In the genomic region with DNA sequence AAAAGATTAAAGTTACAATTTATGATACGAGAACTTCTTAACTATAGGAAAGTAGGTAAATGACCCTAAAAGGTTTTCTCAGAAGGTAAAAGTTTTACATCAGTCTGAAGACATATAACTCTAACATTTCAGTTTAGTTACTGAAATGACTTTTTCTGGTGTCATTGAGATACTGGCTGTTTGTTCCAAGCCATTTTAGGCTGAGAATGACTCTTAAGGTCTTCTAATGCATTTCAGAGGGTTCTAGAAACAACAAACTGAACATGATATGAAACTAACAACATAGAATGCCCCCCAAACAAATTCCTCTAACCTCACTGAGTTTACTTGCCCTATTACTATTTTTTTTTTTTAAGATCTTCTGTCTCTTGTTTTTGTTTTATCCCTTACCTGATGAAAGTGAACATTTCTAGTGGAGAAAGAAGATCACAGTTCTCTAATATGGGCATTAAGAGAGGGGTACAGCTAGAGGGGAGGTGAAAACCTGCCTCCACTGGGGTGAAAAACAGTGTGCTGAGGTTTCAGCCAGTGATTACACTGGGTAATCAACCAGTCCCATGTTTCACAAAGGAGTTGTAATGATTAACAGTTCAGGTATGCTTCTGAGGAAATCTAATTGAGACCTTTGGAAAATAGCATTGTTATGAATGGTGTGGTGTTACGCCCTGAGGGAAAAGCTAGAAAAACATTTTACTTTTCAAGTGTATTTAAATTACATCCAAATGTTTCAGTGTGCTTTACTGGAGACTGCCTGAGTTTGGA, we compare ENCODE assay signal across 9 cellular contexts. TPM values are rescaled to one million over a fixed set of nuclear protein-coding genes. Genes with fewer than 3 reads are reported as not detected.
DNase-seq lines count a peak whose midpoint lies in the region; ATAC-seq and TF ChIP-seq lines count a peak whose summit lies in the region.
"Had no signal": no experiment of that assay in that cellular context is flagged by ENCODE, and none has a peak within 500 bp of the region (broad histone marks: within the 10 kb centered on the region; RNA-seq: fewer than 3 reads in every experiment).

No MANE protein-coding gene starts in this region.

- DNase-seq in AG10803 (ENCODE audit: low read depth), result peak; percentile 93
- DNase-seq in astrocyte of the spinal cord (ENCODE audit: low read depth, low spot score), result peak; percentile 80
- DNase-seq in CD14-positive monocyte (ENCODE audit: low spot score), result no peak
- DNase-seq in T-helper 9 cell, result no peak
- DNase-seq in cortex of kidney (lab: John Stamatoyannopoulos, UW), result no peak
- DNase-seq: SIG-M5 had no signal

- H3K9me3 Mint-ChIP-seq in CD14-positive monocyte, result no peaks in the 10 kb centered on the region

- 49% methylated on average over 2 of the region's 2 CpGs for WGBS in liver

- intact Hi-C loops in CD14-positive monocyte (cut with micrococcal nuclease), result no loop called here

- H3K27me3 ChIP-seq in HUES6 (ENCODE audit: control insufficient read depth, insufficient read depth, low read length) (no peaks in the 10 kb centered on the region), liver (ENCODE audit: control insufficient read depth in 4 of 4, insufficient read depth in 4 of 4, low read length in 3 of 4) (no peaks in the 10 kb centered on the region)

- peak overlapping the region in 1 of 7 donors; percentile 26 for H3K27ac Mint-ChIP-seq in CD14-positive monocyte

- H3K36me3 ChIP-seq in HUES6 (ENCODE audit: control insufficient read depth, insufficient read depth, low read length) (peaks cover 28% of the 10 kb centered on the region), liver (ENCODE audit: control insufficient read depth in 4 of 4, insufficient read depth in 3 of 4, low read depth in 1 of 4, low read length in 3 of 4) (peaks cover 0 to 16% (median 7%) of the 10 kb centered on the region in 4 donors)

- H3K27ac ChIP-seq in HUES6 (ENCODE audit: low read depth, low read length), result peak overlapping the region; percentile 81
- H3K27ac ChIP-seq in liver (ENCODE audit: low read depth in 1 of 2, low read length in 2 of 2), result no peak overlapping the region

- ATAC-seq in GM21576 (IDR thresholded peaks at IDR 0.05; ENCODE audit: unreplicated experiment), result no peak

- H3K9me3 ChIP-seq in HUES6 (ENCODE audit: control insufficient read depth, insufficient read depth, low read depth, low read length) (no peaks in the 10 kb centered on the region), liver (ENCODE audit: control insufficient read depth in 4 of 4, low read length in 3 of 4) (no peaks in the 10 kb centered on the region)

- no peak overlapping the region for H3K4me3 Mint-ChIP-seq in CD14-positive monocyte

- peaks cover 46 to 47% of the 10 kb centered on the region in 2 donors for H3K36me3 Mint-ChIP-seq in CD14-positive monocyte

- TF ChIP-seq CTCF in AG10803 (conservative IDR thresholded peaks at IDR 0.05; ENCODE audit: low read length) (no peak), astrocyte of the spinal cord (IDR thresholded peaks at IDR 0.05; ENCODE audit: low read depth, low read length) (no peak), liver (IDR thresholded peaks at IDR 0.05; ENCODE audit: low read depth, low read length, missing input control) (no peak), CD14-positive monocyte (IDR thresholded peaks at IDR 0.05) (no peak)

- H3K4me3 ChIP-seq in AG10803 (ENCODE audit: low read length), result no peak overlapping the region
- no peak overlapping the region for H3K4me3 ChIP-seq in HUES6 (ENCODE audit: low read depth, low read length)
- no peak overlapping the region for H3K4me3 ChIP-seq in astrocyte of the spinal cord (ENCODE audit: low read depth, low read length)
- no peak overlapping the region for H3K4me3 ChIP-seq in liver (ENCODE audit: low read depth in 1 of 3, low read length in 3 of 3)

- peak; percentile 17 to 40 for TF ChIP-seq RAD21 in liver (IDR thresholded peaks at IDR 0.05)

- H3K27me3 Mint-ChIP-seq in CD14-positive monocyte (ENCODE audit: low read depth in 3 of 3), result peaks cover 0 to 2% (median 2%) of the 10 kb centered on the region in 3 donors

- in situ Hi-C loops in astrocyte of the spinal cord (cut with HindIII; ENCODE audit: low sequenced_read_pairs), result loop anchor here (25.0 kb wide), 1 partner anchor 127 kb away; no protein-coding TSS in a partner anchor

- H3K4me1 ChIP-seq in HUES6 (ENCODE audit: control insufficient read depth, insufficient read depth, low read length), result peaks cover 22% of the 10 kb centered on the region
- H3K4me1 ChIP-seq in liver (ENCODE audit: control insufficient read depth in 4 of 4, insufficient read depth in 4 of 4, low read length in 3 of 4), result peaks cover 2 to 18% (median 6%) of the 10 kb centered on the region in 4 donors

- H3K4me1 Mint-ChIP-seq in CD14-positive monocyte, result peaks cover 11% of the 10 kb centered on the region

- peak overlapping the region; percentile 15 for H3K9ac ChIP-seq in HUES6 (ENCODE audit: low read length)
- no peak overlapping the region for H3K9ac ChIP-seq in liver (ENCODE audit: low read depth in 1 of 2, low read length in 2 of 2)

TF ChIP-seq in liver, 16 proteins besides CTCF, POLR2A, EP300 and RAD21:
- TF ChIP-seq RXRA (IDR thresholded peaks at IDR 0.05), result no peak
- TF ChIP-seq HNF4A (conservative IDR thresholded peaks at IDR 0.05), result peak in 1 of 2 donors; percentile 14
- no peak for TF ChIP-seq JUND (IDR thresholded peaks at IDR 0.05)
- TF ChIP-seq ZBTB33 (IDR thresholded peaks at IDR 0.05), result no peak
- TF ChIP-seq SP1 (IDR thresholded peaks at IDR 0.05), result peak; percentile 40
- TF ChIP-seq FOXA2 (IDR thresholded peaks at IDR 0.05), result peak; percentile 9
- TF ChIP-seq YY1 (IDR thresholded peaks at IDR 0.05), result no peak
- no peak for TF ChIP-seq FOXA1 (IDR thresholded peaks at IDR 0.05)

RNA-seq across cellular contexts. Expression of gene NABP1, which starts 11.2 kb away (rescaled TPM):
- total RNA-seq in liver, result 10 to 100 TPM in 1 of 2 donors, 1 to 10 TPM in 1; 9.9 to 26.8 TPM
- polyA plus RNA-seq in liver, result 10 to 100 TPM in 1 of 2 donors, 1 to 10 TPM in 1; 3.6 to 35.5 TPM
- polyA plus RNA-seq in CD14-positive monocyte, result 10 to 100 TPM in 1 of 2 donors, 1 to 10 TPM in 1; 8.0 to 13.3 TPM

Comparison
In these comparisons a context has a peak if more than half of its experiments do, and no peak if none do; other contexts are left out.
1. DNase-seq: peak in AG10803 (single experiment) and astrocyte of the spinal cord (single experiment); none in CD14-positive monocyte (single experiment), T-helper 9 cell (single experiment) and cortex of kidney (single experiment).